ENCODE assay signal across 35 cellular contexts in genomic region chr1:11771481-11772043, GRCh38. TPM values are rescaled to one million over a fixed set of nuclear protein-coding genes. Genes with fewer than 3 reads are reported as not detected.
"Had no signal": no experiment of that assay in that cellular context is flagged by ENCODE, and none has a peak within 500 bp of the region (broad histone marks: within the 10 kb centered on the region; RNA-seq: fewer than 3 reads in every experiment).

No MANE protein-coding gene starts in this region.

- H3K9me3 Mint-ChIP-seq: activated CD4-positive, alpha-beta memory T cell treated with anti-CD3 and anti-CD28 coated beads, Interleukin-2, amount 10 ng/mL, durations not matched to agents 7 days and 5 days; activated naive CD4-positive, alpha-beta T cell treated with anti-CD3 and anti-CD28 coated beads, Interleukin-2, amount 50 U/mL, for 24 hours; activated naive CD8-positive, alpha-beta T cell treated with anti-CD3 and anti-CD28 coated beads, Interleukin-2, amount 10 ng/mL, durations not matched to agents 7 days and 5 days; activated T-helper 2 cell treated with anti-CD3 and anti-CD28 coated beads, Interferon-gamma antibody, Interleukin-2, Interleukin-4, amounts not matched to agents 10 μg/mL and 5 μg/mL and 100 μg/mL, durations not matched to agents 14 hours and 24 hours and 36 hours; central memory CD8-positive, alpha-beta T cell; T-cell had no signal

- H3K36me3 ChIP-seq: ascending aorta, cardiac muscle cell, Peyer's patch had no signal

- H3K27ac Mint-ChIP-seq: activated CD4-positive, alpha-beta memory T cell treated with anti-CD3 and anti-CD28 coated beads, Interleukin-2, amount 10 ng/mL, durations not matched to agents 7 days and 5 days; activated CD8-positive, alpha-beta memory T cell treated with anti-CD3 and anti-CD28 coated beads, Interleukin-2, amount 10 ng/mL, durations not matched to agents 7 days and 5 days; activated naive CD4-positive, alpha-beta T cell treated with anti-CD3 and anti-CD28 coated beads, Interleukin-2, amount 50 U/mL, for 24 hours; activated naive CD8-positive, alpha-beta T cell treated with anti-CD3 and anti-CD28 coated beads, Interleukin-2, amount 10 ng/mL, durations not matched to agents 7 days and 5 days; activated T-helper 2 cell treated with anti-CD3 and anti-CD28 coated beads, Interferon-gamma antibody, Interleukin-2, Interleukin-4, amounts not matched to agents 10 μg/mL and 5 μg/mL and 100 μg/mL, durations not matched to agents 14 hours and 24 hours and 36 hours; T-cell; T-helper 17 cell had no signal

- ATAC-seq: activated CD8-positive, alpha-beta memory T cell treated with anti-CD3 and anti-CD28 coated beads, Interleukin-2, amount 10 ng/mL, durations not matched to agents 7 days and 5 days; PC-3; SK-N-SH treated with all-trans-retinoic acid at 6 μM for 48 hours; T-cell; T-helper 17 cell had no signal

- H3K4me1 ChIP-seq: ascending aorta, Peyer's patch had no signal

- H3K27me3 ChIP-seq: ascending aorta, cardiac muscle cell, Peyer's patch had no signal

- H3K4me3 Mint-ChIP-seq: activated CD4-positive, alpha-beta memory T cell treated with anti-CD3 and anti-CD28 coated beads, Interleukin-2, amount 10 ng/mL, durations not matched to agents 7 days and 5 days; activated CD8-positive, alpha-beta memory T cell treated with anti-CD3 and anti-CD28 coated beads, Interleukin-2, amount 10 ng/mL, durations not matched to agents 7 days and 5 days; activated naive CD4-positive, alpha-beta T cell treated with anti-CD3 and anti-CD28 coated beads, Interleukin-2, amount 50 U/mL, for 24 hours; activated naive CD8-positive, alpha-beta T cell treated with anti-CD3 and anti-CD28 coated beads, Interleukin-2, amount 10 ng/mL, durations not matched to agents 7 days and 5 days; central memory CD8-positive, alpha-beta T cell; T-cell; T-helper 17 cell had no signal

- H3K27ac ChIP-seq: ascending aorta, cardiac muscle cell, Peyer's patch, VCaP had no signal

- H3K4me1 Mint-ChIP-seq: activated CD4-positive, alpha-beta memory T cell treated with anti-CD3 and anti-CD28 coated beads, Interleukin-2, amount 10 ng/mL, durations not matched to agents 7 days and 5 days; activated CD8-positive, alpha-beta memory T cell treated with anti-CD3 and anti-CD28 coated beads, Interleukin-2, amount 10 ng/mL, durations not matched to agents 7 days and 5 days; activated naive CD4-positive, alpha-beta T cell treated with anti-CD3 and anti-CD28 coated beads, Interleukin-2, amount 50 U/mL, for 24 hours; activated naive CD8-positive, alpha-beta T cell treated with anti-CD3 and anti-CD28 coated beads, Interleukin-2, amount 10 ng/mL, durations not matched to agents 7 days and 5 days; central memory CD8-positive, alpha-beta T cell; T-cell had no signal

- H3K36me3 Mint-ChIP-seq: activated CD8-positive, alpha-beta memory T cell treated with anti-CD3 and anti-CD28 coated beads, Interleukin-2, amount 10 ng/mL, durations not matched to agents 7 days and 5 days; activated naive CD4-positive, alpha-beta T cell treated with anti-CD3 and anti-CD28 coated beads, Interleukin-2, amount 50 U/mL, for 24 hours; activated naive CD8-positive, alpha-beta T cell treated with anti-CD3 and anti-CD28 coated beads, Interleukin-2, amount 10 ng/mL, durations not matched to agents 7 days and 5 days; T-cell had no signal

- H3K9me3 ChIP-seq: ascending aorta, Peyer's patch had no signal

- DNase-seq: activated CD4-positive, alpha-beta memory T cell treated with anti-CD3 and anti-CD28 coated beads, Interleukin-2, amount 10 ng/mL, durations not matched to agents 7 days and 5 days; activated CD4-positive, alpha-beta T cell treated with anti-CD3 and anti-CD28 coated beads for 1 hour; activated CD4-positive, alpha-beta T cell treated with anti-CD3 and anti-CD28 coated beads for 48 hours; activated CD4-positive, CD25-positive, alpha-beta regulatory T cell; activated CD8-positive, alpha-beta memory T cell treated with anti-CD3 and anti-CD28 coated beads for 24 hours; activated CD8-positive, alpha-beta memory T cell treated with anti-CD3 and anti-CD28 coated beads, Interleukin-2, amount 10 ng/mL, durations not matched to agents 7 days and 5 days; activated gamma-delta T cell; activated naive CD4-positive, alpha-beta T cell treated with Interleukin-2 at 50 U/mL for 16 hours; activated naive CD8-positive, alpha-beta T cell treated with anti-CD3 and anti-CD28 coated beads, Interleukin-2, amount 10 ng/mL, durations not matched to agents 7 days and 5 days; activated T-cell treated with anti-CD3 and anti-CD28 coated beads, Interleukin-2, amount 50 U/mL, for 1 hour; amygdala; NCI-H1105; NCI-H1417 treated with DMSO at 0.1 percent for 48 hours; NCI-H187 treated with DMSO at 0.1 percent for 48 hours; NCI-H2081; NCI-H226; NCI-H446 treated with DMSO at 0.1 percent for 48 hours; NCI-H524; NCI-H69; NCI-H82; PC-3; Peyer's patch; RPMI8226; SIG-M5; T-cell; T-helper 17 cell had no signal

- H3K27me3 Mint-ChIP-seq: activated naive CD4-positive, alpha-beta T cell treated with anti-CD3 and anti-CD28 coated beads, Interleukin-2, amount 50 U/mL, for 24 hours; T-helper 17 cell had no signal

- H3K4me3 ChIP-seq: ascending aorta, cardiac muscle cell, Peyer's patch had no signal

RNA-seq across cellular contexts. Expression of gene C1orf167, which starts 9.6 kb away (rescaled TPM):
- total RNA-seq: activated CD8-positive, alpha-beta memory T cell treated with anti-CD3 and anti-CD28 coated beads, Interleukin-2, amount 10 ng/mL, durations not matched to agents 7 days and 5 days; activated naive CD8-positive, alpha-beta T cell treated with anti-CD3 and anti-CD28 coated beads, Interleukin-2, amount 10 ng/mL, durations not matched to agents 7 days and 5 days; activated T-helper 2 cell treated with anti-CD3 and anti-CD28 coated beads, Interferon-gamma antibody, Interleukin-2, Interleukin-4, amounts not matched to agents 10 μg/mL and 5 μg/mL and 100 μg/mL, durations not matched to agents 14 hours and 24 hours and 36 hours; ascending aorta; MCF 10A; PC-3; Peyer's patch; SK-MEL-5; T-cell had no signal
